9 cellular contexts compared by ENCODE assay signal in the genomic region with DNA sequence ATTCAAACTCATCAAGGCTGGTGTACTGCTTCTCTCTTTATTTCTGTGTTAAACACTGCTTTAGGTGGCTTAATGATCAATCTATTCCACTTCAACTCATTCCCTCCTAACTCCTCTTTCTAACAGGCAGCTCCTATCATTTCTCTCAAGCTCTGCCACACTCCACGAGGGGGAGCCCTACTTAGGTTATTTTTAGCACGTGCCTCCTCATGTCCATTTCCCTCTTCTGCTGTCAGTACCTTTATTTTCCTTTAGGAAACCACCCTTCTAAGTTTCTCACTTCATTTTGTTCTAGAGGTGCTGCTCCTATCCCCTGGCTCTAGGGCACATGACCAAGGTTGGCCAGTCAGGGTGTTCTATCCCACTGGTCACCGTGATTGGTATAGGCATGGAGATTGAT. TPM values are rescaled to one million over a fixed set of nuclear protein-coding genes. Genes with fewer than 3 reads are reported as not detected.
DNase-seq lines count a peak whose midpoint lies in the region; ATAC-seq, FAIRE-seq and TF ChIP-seq lines count a peak whose summit lies in the region.
"Had no signal": no experiment of that assay in that cellular context is flagged by ENCODE, and none has a peak within 500 bp of the region (broad histone marks: within the 10 kb centered on the region; RNA-seq: fewer than 3 reads in every experiment).

No MANE protein-coding gene starts in this region.

- TF ChIP-seq CTCF in GM06990 (IDR thresholded peaks at IDR 0.05; ENCODE audit: insufficient read depth, low read length, poor library complexity, severe bottlenecking), result peak; percentile 48
- TF ChIP-seq CTCF in LNCAP (IDR thresholded peaks at IDR 0.05), result 0 out of 2 replicates have a peak, but pooled peaks have one; percentile 13
- TF ChIP-seq CTCF in WERI-Rb-1 (IDR thresholded peaks at IDR 0.05; ENCODE audit: low read depth, low read length), result peak; percentile 65
- TF ChIP-seq CTCF in mesothelial cell of epicardium (IDR thresholded peaks at IDR 0.05; ENCODE audit: unreplicated experiment), result peak; percentile 38

- H3K36me3 ChIP-seq in GM06990 (ENCODE audit: control insufficient read depth, insufficient read depth, low read length) (no peaks in the 10 kb centered on the region), WERI-Rb-1 (no peaks in the 10 kb centered on the region)

- H3K27me3 Mint-ChIP-seq in mesothelial cell of epicardium (ENCODE audit: low read depth), result peaks cover 60% of the 10 kb centered on the region

- FAIRE-seq in GM19239 (lab: Jason Lieb, UNC), result no peak

- no peaks in the 10 kb centered on the region for H3K4me1 Mint-ChIP-seq in mesothelial cell of epicardium
- H3K4me1 Mint-ChIP-seq: activated CD4-positive, alpha-beta T cell treated with anti-CD3 and anti-CD28 coated beads, Interleukin-2, amount 10 ng/mL, durations not matched to agents 24 days and 14 days had no signal

- no peaks in the 10 kb centered on the region for H3K9me3 ChIP-seq in WERI-Rb-1 (ENCODE audit: severe bottlenecking)

- no peaks in the 10 kb centered on the region for H3K36me3 Mint-ChIP-seq in mesothelial cell of epicardium

- H3K4me3 ChIP-seq in GM06990 (replicated peaks; ENCODE audit: low read depth, low read length) (no peak overlapping the region), WERI-Rb-1 (ENCODE audit: low read depth, low read length) (no peak overlapping the region)

- no peak overlapping the region for H3K27ac Mint-ChIP-seq in mesothelial cell of epicardium
- H3K27ac Mint-ChIP-seq: activated CD4-positive, alpha-beta T cell treated with anti-CD3 and anti-CD28 coated beads, Interleukin-2, amount 10 ng/mL, durations not matched to agents 24 days and 14 days had no signal

- H3K27me3 ChIP-seq in GM06990 (replicated peaks; ENCODE audit: control insufficient read depth, insufficient read depth, low read length) (no peaks in the 10 kb centered on the region), WERI-Rb-1 (ENCODE audit: insufficient read depth, low read depth, severe bottlenecking) (no peaks in the 10 kb centered on the region)

- no peaks in the 10 kb centered on the region for H3K9me3 Mint-ChIP-seq in mesothelial cell of epicardium

- DNase-seq in GM06990 (ENCODE audit: extremely low read depth, insufficient read length) (no peak), WERI-Rb-1 (peak; percentile 82), mesothelial cell of epicardium (ENCODE audit: low spot score in 2 of 2, unreplicated experiment in 2 of 2) (no peak), COLO829 (ENCODE audit: low spot score) (no peak), GM19239 (ENCODE audit: insufficient read length, low spot score) (no peak), mucosa of gallbladder (ENCODE audit: low spot score) (no peak)
- DNase-seq: activated CD4-positive, alpha-beta T cell treated with anti-CD3 and anti-CD28 coated beads, Interleukin-2, amount 10 ng/mL, durations not matched to agents 24 days and 14 days had no signal

- no peak for ATAC-seq in GM19035 (IDR thresholded peaks at IDR 0.05; ENCODE audit: unreplicated experiment)

- H3K27ac ChIP-seq in WERI-Rb-1, result no peak overlapping the region

- H3K4me3 Mint-ChIP-seq in mesothelial cell of epicardium, result no peak overlapping the region
- H3K4me3 Mint-ChIP-seq: activated CD4-positive, alpha-beta T cell treated with anti-CD3 and anti-CD28 coated beads, Interleukin-2, amount 10 ng/mL, durations not matched to agents 24 days and 14 days had no signal

RNA-seq across cellular contexts. Expression of a gene that starts 6.7 kb away (rescaled TPM):
- total RNA-seq in mesothelial cell of epicardium (11.4 to 13.2 TPM (median 13.0 TPM) in 3 replicates), mucosa of gallbladder (0.46 TPM)
- total RNA-seq: activated CD4-positive, alpha-beta T cell treated with anti-CD3 and anti-CD28 coated beads, Interleukin-2, amount 10 ng/mL, durations not matched to agents 24 days and 14 days had no signal

Comparison
In these comparisons a context has a peak if more than half of its experiments do, and no peak if none do; other contexts are left out.
1. CTCF ChIP-seq: peak in every context shown above with its lines; median percentile 65 in WERI-Rb-1; 48 in GM06990; 38 in mesothelial cell of epicardium; 13 in LNCAP.